In genomic region chr11:82919786-82920185, GRCh38 we compare ENCODE assay signal across 7 cellular contexts. TPM values are rescaled to one million over a fixed set of nuclear protein-coding genes. Genes with fewer than 3 reads are reported as not detected.
DNase-seq lines count a peak whose midpoint lies in the region; ATAC-seq and TF ChIP-seq lines count a peak whose summit lies in the region.
"Not testable (repeated sequence)": the region's sequence is repeated elsewhere in the genome, so short reads cannot be mapped to it uniquely, and the experiment has no call there.

No MANE protein-coding gene starts in this region.

- H2BK12ac ChIP-seq in trophoblast cell (ENCODE audit: low read length) = not testable (repeated sequence)

- not testable (repeated sequence) for H3K4me2 ChIP-seq in Karpas-422 (ENCODE audit: low read depth, low read length, poor library complexity, severe bottlenecking); trophoblast cell (ENCODE audit: low read length)

- not testable (repeated sequence) for H4K8ac ChIP-seq in trophoblast cell (ENCODE audit: low read depth, low read length)

- not testable (repeated sequence) for H3K14ac ChIP-seq in trophoblast cell (ENCODE audit: low read length)

- not testable (repeated sequence) for H3K9ac ChIP-seq in Karpas-422 (ENCODE audit: low read length); trophoblast cell (ENCODE audit: low read length)

- H3K27ac Mint-ChIP-seq in CD4-positive, alpha-beta T cell = peak overlapping the region; percentile 79
- H3K27ac Mint-ChIP-seq in T-helper 17 cell (peak overlapping the region; percentile 59), immature natural killer cell (peak overlapping the region; percentile 89 to 97 (median 94))
- peak overlapping the region; percentile 94 for H3K27ac Mint-ChIP-seq in activated CD8-positive, alpha-beta memory T cell treated with anti-CD3 and anti-CD28 coated beads, Interleukin-2, amount 10 ng/mL, durations not matched to agents 7 days and 5 days
- H3K27ac Mint-ChIP-seq in activated naive CD8-positive, alpha-beta T cell = peak overlapping the region; percentile 88

- H3K27ac ChIP-seq in CD4-positive, alpha-beta T cell (ENCODE audit: low read depth, low read length); trophoblast cell (ENCODE audit: low read depth, low read length): not testable (repeated sequence)
- peak overlapping the region; percentile 46 for H3K27ac ChIP-seq in Karpas-422 (ENCODE audit: low read length)

- CTCF ChIA-PET in CD4-positive, alpha-beta T cell (lab: Charles Lee) = interaction anchor here (1.8 kb wide), 1 partner anchor 52 kb away, joined by 3 read pairs; no protein-coding TSS in a partner anchor
- CTCF ChIA-PET in activated CD8-positive, alpha-beta memory T cell treated with anti-CD3 and anti-CD28 coated beads, Interleukin-2, amount 10 ng/mL, durations not matched to agents 7 days and 5 days (lab: Charles Lee) = interaction anchor here (1.2 to 2.3 kb wide), 3 partner anchors 13 to 70 kb away, joined by 3 to 9 read pairs (median 5); partner anchors contain the start of gene DDIAS

- POLR2A ChIA-PET in CD4-positive, alpha-beta T cell (lab: Charles Lee) = interaction anchor here (0.8 to 3.5 kb wide), 11 partner anchors 11 to 240 kb away, joined by 3 to 21 read pairs (median 5); partner anchors contain the start of genes DDIAS, PCF11, PRCP and RAB30

- H3K23ac ChIP-seq in trophoblast cell (ENCODE audit: low read length) = not testable (repeated sequence)

- not testable (repeated sequence) for H2BK120ac ChIP-seq in trophoblast cell (ENCODE audit: insufficient read depth, low read length, poor library complexity)

- not testable (repeated sequence) for ATAC-seq in CD4-positive, alpha-beta T cell (ENCODE audit: poor library complexity); T-helper 17 cell; activated CD8-positive, alpha-beta memory T cell treated with anti-CD3 and anti-CD28 coated beads, Interleukin-2, amount 10 ng/mL, durations not matched to agents 7 days and 5 days

- not testable (repeated sequence) for H2AFZ ChIP-seq in Karpas-422 (ENCODE audit: low read length); trophoblast cell (ENCODE audit: insufficient read depth, low read length, poor library complexity)

- WGBS in trophoblast cell (ENCODE audit: extremely low coverage, insufficient coverage, insufficient read length) = no CpG with 5 or more reads among the region's 10 CpGs

- H3K36me3 ChIP-seq in Karpas-422 (ENCODE audit: insufficient read depth, low read length) = peaks cover 65% of the 10 kb centered on the region
- not testable (repeated sequence) for H3K36me3 ChIP-seq in trophoblast cell (ENCODE audit: control insufficient read depth in 1 of 2, insufficient read depth in 2 of 2, low read length in 2 of 2)

- H4K91ac ChIP-seq in trophoblast cell (ENCODE audit: low read depth, low read length) = peak overlapping the region; percentile 6

- peaks cover 13% of the 10 kb centered on the region for H3K36me3 Mint-ChIP-seq in CD4-positive, alpha-beta T cell (ENCODE audit: low read depth)
- H3K36me3 Mint-ChIP-seq in T-helper 17 cell (ENCODE audit: low read depth) = not testable (repeated sequence)
- H3K36me3 Mint-ChIP-seq in activated CD8-positive, alpha-beta memory T cell treated with anti-CD3 and anti-CD28 coated beads, Interleukin-2, amount 10 ng/mL, durations not matched to agents 7 days and 5 days = peaks cover 68% of the 10 kb centered on the region
- H3K36me3 Mint-ChIP-seq in activated naive CD8-positive, alpha-beta T cell = peaks cover 58% of the 10 kb centered on the region
- H3K36me3 Mint-ChIP-seq in immature natural killer cell = peaks cover under 1 to 18% (median 5%) of the 10 kb centered on the region in 3 donors

- H3K9me3 Mint-ChIP-seq in CD4-positive, alpha-beta T cell; activated CD8-positive, alpha-beta memory T cell treated with anti-CD3 and anti-CD28 coated beads, Interleukin-2, amount 10 ng/mL, durations not matched to agents 7 days and 5 days (ENCODE audit: low read depth); activated naive CD8-positive, alpha-beta T cell (ENCODE audit: low read depth); immature natural killer cell: not testable (repeated sequence)

- DNase-seq in CD4-positive, alpha-beta T cell; Karpas-422; T-helper 17 cell; activated CD8-positive, alpha-beta memory T cell treated with anti-CD3 and anti-CD28 coated beads, Interleukin-2, amount 10 ng/mL, durations not matched to agents 7 days and 5 days; immature natural killer cell; trophoblast cell: not testable (repeated sequence)

- H3K27me3 Mint-ChIP-seq in CD4-positive, alpha-beta T cell; T-helper 17 cell; activated CD8-positive, alpha-beta memory T cell treated with anti-CD3 and anti-CD28 coated beads, Interleukin-2, amount 10 ng/mL, durations not matched to agents 7 days and 5 days; activated naive CD8-positive, alpha-beta T cell; immature natural killer cell (ENCODE audit: low read depth in 3 of 3): not testable (repeated sequence)

- H3K4me3 ChIP-seq in Karpas-422 (ENCODE audit: low read length); trophoblast cell (ENCODE audit: low read depth, low read length): not testable (repeated sequence)

- not testable (repeated sequence) for H2BK5ac ChIP-seq in trophoblast cell (ENCODE audit: low read depth, low read length, poor library complexity)

- not testable (repeated sequence) for H3K9me2 ChIP-seq in Karpas-422 (replicated peaks; ENCODE audit: insufficient read depth, low read length)

- H3K79me1 ChIP-seq in trophoblast cell (ENCODE audit: low read length) = not testable (repeated sequence)

- H3K4me1 ChIP-seq in Karpas-422 (ENCODE audit: low read length) = peaks cover 31% of the 10 kb centered on the region
- H3K4me1 ChIP-seq in trophoblast cell (ENCODE audit: control insufficient read depth in 1 of 2, insufficient read depth in 2 of 2, low read length in 2 of 2) = not testable (repeated sequence)

- TF ChIP-seq CTCF in CD4-positive, alpha-beta T cell (IDR thresholded peaks at IDR 0.05) = not testable (repeated sequence)

- H3K27me3 ChIP-seq in CD4-positive, alpha-beta T cell (ENCODE audit: control insufficient read depth, insufficient read depth, low read length); Karpas-422 (ENCODE audit: low read length); trophoblast cell (ENCODE audit: insufficient read depth, low read length): not testable (repeated sequence)

- not testable (repeated sequence) for H3K9me3 ChIP-seq in CD4-positive, alpha-beta T cell (ENCODE audit: control insufficient read depth, low read length); Karpas-422 (ENCODE audit: low read length); T-helper 17 cell (ENCODE audit: control insufficient read depth, low read length, poor library complexity, severe bottlenecking); trophoblast cell (ENCODE audit: insufficient read depth, low read depth, low read length)

- not testable (repeated sequence) for H3K4ac ChIP-seq in trophoblast cell (ENCODE audit: low read depth, low read length)

- peaks cover 86% of the 10 kb centered on the region for H3K79me2 ChIP-seq in Karpas-422 (ENCODE audit: low read length)
- H3K79me2 ChIP-seq in trophoblast cell (ENCODE audit: control insufficient read depth, insufficient read depth, low read length, poor library complexity) = not testable (repeated sequence)

- H3K4me3 Mint-ChIP-seq in CD4-positive, alpha-beta T cell = peak overlapping the region; percentile 73
- peak overlapping the region; percentile 49 for H3K4me3 Mint-ChIP-seq in T-helper 17 cell
- H3K4me3 Mint-ChIP-seq in activated CD8-positive, alpha-beta memory T cell treated with anti-CD3 and anti-CD28 coated beads, Interleukin-2, amount 10 ng/mL, durations not matched to agents 7 days and 5 days = peak overlapping the region; percentile 65
- peak overlapping the region; percentile 75 for H3K4me3 Mint-ChIP-seq in activated naive CD8-positive, alpha-beta T cell
- peak overlapping the region; percentile 69 to 87 (median 84) for H3K4me3 Mint-ChIP-seq in immature natural killer cell

- H3K18ac ChIP-seq in trophoblast cell (ENCODE audit: low read length) = not testable (repeated sequence)

- H4K12ac ChIP-seq in trophoblast cell (ENCODE audit: low read depth, low read length) = not testable (repeated sequence)

- H4K20me1 ChIP-seq in Karpas-422 (ENCODE audit: insufficient read depth, low read depth, low read length) = not testable (repeated sequence)

- intact Hi-C loops in CD4-positive, alpha-beta T cell (cut with DNase I, micrococcal nuclease) = loop anchor here in 1 of 2 experiments (1.0 kb wide), 1 partner anchor 18 kb away; the partner anchor contains the start of gene DDIAS

- not testable (repeated sequence) for H2AK5ac ChIP-seq in trophoblast cell (ENCODE audit: low read length)

- H3K4me1 Mint-ChIP-seq in CD4-positive, alpha-beta T cell (ENCODE audit: low read depth) = peaks cover 47% of the 10 kb centered on the region
- peaks cover 29% of the 10 kb centered on the region for H3K4me1 Mint-ChIP-seq in T-helper 17 cell
- H3K4me1 Mint-ChIP-seq in activated CD8-positive, alpha-beta memory T cell treated with anti-CD3 and anti-CD28 coated beads, Interleukin-2, amount 10 ng/mL, durations not matched to agents 7 days and 5 days = peaks cover 36% of the 10 kb centered on the region
- H3K4me1 Mint-ChIP-seq in activated naive CD8-positive, alpha-beta T cell (ENCODE audit: low read depth) = peaks cover 54% of the 10 kb centered on the region
- peaks cover 25 to 30% of the 10 kb centered on the region in 2 donors for H3K4me1 Mint-ChIP-seq in immature natural killer cell

RNA-seq across cellular contexts. Expression of gene DDIAS, which starts 18.2 kb away (rescaled TPM):
- under 1 TPM; 0.59 to 0.85 TPM for total RNA-seq in CD4-positive, alpha-beta T cell
- total RNA-seq in Karpas-422 (2014; rRNA removed; shearing (Covaris generic); ENCODE audit: low replicate concordance) = 9.3 and 26.8 TPM in 2 replicates
- total RNA-seq in T-helper 17 cell = under 1 TPM; 0.47 to 0.52 TPM
- 10 to 100 TPM; 12.0 to 16.2 TPM for total RNA-seq in activated CD8-positive, alpha-beta memory T cell treated with anti-CD3 and anti-CD28 coated beads, Interleukin-2, amount 10 ng/mL, durations not matched to agents 7 days and 5 days
- polyA plus RNA-seq in immature natural killer cell = 1 to 10 TPM in 2 of 3 donors, not detected in 1; 1.4 to 2.4 TPM
- polyA plus RNA-seq in trophoblast cell (2013) = 8.8 and 9.1 TPM in 2 replicates

RNA-seq across cellular contexts. Expression of gene PRCP, which starts 19.6 kb away (rescaled TPM):
- total RNA-seq in CD4-positive, alpha-beta T cell = 10 to 100 TPM; 13.7 to 16.0 TPM
- total RNA-seq in Karpas-422 (2014; rRNA removed; shearing (Covaris generic); ENCODE audit: low replicate concordance) = 17.9 and 46.1 TPM in 2 replicates
- 10 to 100 TPM; 23.0 to 28.7 TPM for total RNA-seq in T-helper 17 cell
- total RNA-seq in activated CD8-positive, alpha-beta memory T cell treated with anti-CD3 and anti-CD28 coated beads, Interleukin-2, amount 10 ng/mL, durations not matched to agents 7 days and 5 days = 10 to 100 TPM; 17.3 to 21.8 TPM
- 100 to 1,000 TPM in 1 of 3 donors, 10 to 100 TPM in 2; 65.1 to 104 (median 80.0) TPM for polyA plus RNA-seq in immature natural killer cell
- polyA plus RNA-seq in trophoblast cell (2013) = 40.1 and 40.7 TPM in 2 replicates
